1 cellular context compared by ENCODE assay signal in the genomic region with DNA sequence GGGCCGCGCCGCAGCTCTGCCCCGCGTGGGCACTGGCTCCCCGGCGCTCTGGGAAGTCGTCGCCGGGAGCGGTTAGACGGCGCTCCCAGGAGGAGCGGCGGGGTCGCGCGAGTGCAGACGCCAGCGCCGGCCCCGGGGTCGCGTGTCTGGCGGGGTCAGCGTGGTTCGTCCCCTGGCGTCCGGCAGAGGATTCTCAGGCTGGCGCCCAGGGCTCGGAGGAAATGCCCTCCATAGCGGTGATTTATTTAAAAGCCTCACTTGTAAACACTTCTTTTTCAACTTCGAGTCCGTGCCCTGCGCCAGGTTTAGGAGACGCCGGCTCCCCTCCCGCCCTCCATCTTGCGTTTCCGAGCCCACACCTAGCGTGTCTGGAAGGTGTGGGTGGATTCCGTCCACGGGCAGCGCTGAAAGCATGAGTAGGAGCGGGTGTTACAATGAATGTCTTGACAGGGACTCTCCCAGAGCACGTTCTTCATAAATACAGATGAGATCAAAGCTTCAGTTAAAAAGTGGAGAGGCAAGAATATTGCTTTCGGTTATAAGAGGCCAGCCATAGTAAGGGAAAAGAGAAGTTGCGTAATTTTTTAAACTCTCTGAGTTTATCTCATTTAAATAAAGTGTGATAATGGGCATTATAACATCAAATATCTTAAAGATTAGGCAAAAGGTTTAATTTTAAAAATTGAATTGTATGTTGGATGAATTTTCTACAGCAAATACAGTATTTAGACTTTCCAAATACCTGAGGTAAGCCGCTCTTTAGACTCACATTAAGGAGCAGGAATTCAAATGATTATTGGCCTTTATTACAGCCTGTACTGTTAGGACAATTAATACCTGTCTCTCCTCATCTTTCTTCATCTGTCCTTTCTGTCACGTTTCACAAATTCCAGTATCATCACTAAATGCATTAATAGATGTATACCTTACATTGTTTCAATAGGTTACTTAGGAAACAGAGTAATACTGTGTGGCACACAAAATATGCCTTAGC.
TF ChIP-seq lines count a peak whose summit lies in the region.

No MANE protein-coding gene starts in this region.

TF ChIP-seq in H1, 55 proteins besides CTCF, POLR2A, EP300 and RAD21:
- no peak for TF ChIP-seq TCF12 (IDR thresholded peaks at IDR 0.05; ENCODE audit: low read depth, low read length)
- TF ChIP-seq RBBP5 (IDR thresholded peaks at IDR 0.05; ENCODE audit: borderline replicate concordance, low read depth, low read length): peak; percentile 91; the same call in 1 of the 2 replicates
- TF ChIP-seq POU5F1 (IDR thresholded peaks at IDR 0.05; ENCODE audit: low read depth, low read length): no peak
- no peak for TF ChIP-seq BRCA1 (IDR thresholded peaks at IDR 0.05; ENCODE audit: low read depth, low read length)
- TF ChIP-seq HDAC2 (IDR thresholded peaks at IDR 0.05; ENCODE audit: borderline replicate concordance in 1 of 2, low read depth in 2 of 2, low read length in 2 of 2): 0 out of 4 replicates have a peak, but pooled peaks of 1 of the 2 experiments have one; percentile 32
- 0 out of 2 replicates have a peak, but pooled peaks have one; percentile 45 for TF ChIP-seq YY1 (IDR thresholded peaks at IDR 0.05; ENCODE audit: low read depth, low read length)
- TF ChIP-seq TEAD4 (IDR thresholded peaks at IDR 0.05; ENCODE audit: low read depth, low read length): no peak
- TF ChIP-seq, protein P1, sequence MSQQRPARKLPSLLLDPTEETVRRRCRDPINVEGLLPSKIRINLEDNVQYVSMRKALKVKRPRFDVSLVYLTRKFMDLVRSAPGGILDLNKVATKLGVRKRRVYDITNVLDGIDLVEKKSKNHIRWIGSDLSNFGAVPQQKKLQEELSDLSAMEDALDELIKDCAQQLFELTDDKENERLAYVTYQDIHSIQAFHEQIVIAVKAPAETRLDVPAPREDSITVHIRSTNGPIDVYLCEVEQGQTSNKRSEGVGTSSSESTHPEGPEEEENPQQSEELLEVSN (IDR thresholded peaks at IDR 0.05): no peak
- TF ChIP-seq SRF (IDR thresholded peaks at IDR 0.05; ENCODE audit: low read depth, low read length): no peak
- TF ChIP-seq, protein P2, sequence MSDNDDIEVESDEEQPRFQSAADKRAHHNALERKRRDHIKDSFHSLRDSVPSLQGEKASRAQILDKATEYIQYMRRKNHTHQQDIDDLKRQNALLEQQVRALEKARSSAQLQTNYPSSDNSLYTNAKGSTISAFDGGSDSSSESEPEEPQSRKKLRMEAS (IDR thresholded peaks at IDR 0.05): 0 out of 2 replicates have a peak, but pooled peaks have one; percentile 22
- TF ChIP-seq CEBPB (IDR thresholded peaks at IDR 0.05; ENCODE audit: low read depth, low read length): peak; percentile 87
- 0 out of 4 replicates have a peak, but pooled peaks of 1 of the 2 experiments have one; percentile 8 for TF ChIP-seq SIN3A (conservative IDR thresholded peaks at IDR 0.05 in 1 of 2, IDR thresholded peaks at IDR 0.05 in 1 of 2; ENCODE audit: low read depth in 1 of 2, low read length in 2 of 2)
- no peak for TF ChIP-seq GABPA (IDR thresholded peaks at IDR 0.05; ENCODE audit: borderline replicate concordance, insufficient read depth, low read length)
- TF ChIP-seq KDM4A (IDR thresholded peaks at IDR 0.05; ENCODE audit: low read depth, low read length, severe bottlenecking): peak; percentile 55
- peak; percentile 96 for TF ChIP-seq ASH2L (IDR thresholded peaks at IDR 0.05; ENCODE audit: low read length)
- TF ChIP-seq, protein P3, sequence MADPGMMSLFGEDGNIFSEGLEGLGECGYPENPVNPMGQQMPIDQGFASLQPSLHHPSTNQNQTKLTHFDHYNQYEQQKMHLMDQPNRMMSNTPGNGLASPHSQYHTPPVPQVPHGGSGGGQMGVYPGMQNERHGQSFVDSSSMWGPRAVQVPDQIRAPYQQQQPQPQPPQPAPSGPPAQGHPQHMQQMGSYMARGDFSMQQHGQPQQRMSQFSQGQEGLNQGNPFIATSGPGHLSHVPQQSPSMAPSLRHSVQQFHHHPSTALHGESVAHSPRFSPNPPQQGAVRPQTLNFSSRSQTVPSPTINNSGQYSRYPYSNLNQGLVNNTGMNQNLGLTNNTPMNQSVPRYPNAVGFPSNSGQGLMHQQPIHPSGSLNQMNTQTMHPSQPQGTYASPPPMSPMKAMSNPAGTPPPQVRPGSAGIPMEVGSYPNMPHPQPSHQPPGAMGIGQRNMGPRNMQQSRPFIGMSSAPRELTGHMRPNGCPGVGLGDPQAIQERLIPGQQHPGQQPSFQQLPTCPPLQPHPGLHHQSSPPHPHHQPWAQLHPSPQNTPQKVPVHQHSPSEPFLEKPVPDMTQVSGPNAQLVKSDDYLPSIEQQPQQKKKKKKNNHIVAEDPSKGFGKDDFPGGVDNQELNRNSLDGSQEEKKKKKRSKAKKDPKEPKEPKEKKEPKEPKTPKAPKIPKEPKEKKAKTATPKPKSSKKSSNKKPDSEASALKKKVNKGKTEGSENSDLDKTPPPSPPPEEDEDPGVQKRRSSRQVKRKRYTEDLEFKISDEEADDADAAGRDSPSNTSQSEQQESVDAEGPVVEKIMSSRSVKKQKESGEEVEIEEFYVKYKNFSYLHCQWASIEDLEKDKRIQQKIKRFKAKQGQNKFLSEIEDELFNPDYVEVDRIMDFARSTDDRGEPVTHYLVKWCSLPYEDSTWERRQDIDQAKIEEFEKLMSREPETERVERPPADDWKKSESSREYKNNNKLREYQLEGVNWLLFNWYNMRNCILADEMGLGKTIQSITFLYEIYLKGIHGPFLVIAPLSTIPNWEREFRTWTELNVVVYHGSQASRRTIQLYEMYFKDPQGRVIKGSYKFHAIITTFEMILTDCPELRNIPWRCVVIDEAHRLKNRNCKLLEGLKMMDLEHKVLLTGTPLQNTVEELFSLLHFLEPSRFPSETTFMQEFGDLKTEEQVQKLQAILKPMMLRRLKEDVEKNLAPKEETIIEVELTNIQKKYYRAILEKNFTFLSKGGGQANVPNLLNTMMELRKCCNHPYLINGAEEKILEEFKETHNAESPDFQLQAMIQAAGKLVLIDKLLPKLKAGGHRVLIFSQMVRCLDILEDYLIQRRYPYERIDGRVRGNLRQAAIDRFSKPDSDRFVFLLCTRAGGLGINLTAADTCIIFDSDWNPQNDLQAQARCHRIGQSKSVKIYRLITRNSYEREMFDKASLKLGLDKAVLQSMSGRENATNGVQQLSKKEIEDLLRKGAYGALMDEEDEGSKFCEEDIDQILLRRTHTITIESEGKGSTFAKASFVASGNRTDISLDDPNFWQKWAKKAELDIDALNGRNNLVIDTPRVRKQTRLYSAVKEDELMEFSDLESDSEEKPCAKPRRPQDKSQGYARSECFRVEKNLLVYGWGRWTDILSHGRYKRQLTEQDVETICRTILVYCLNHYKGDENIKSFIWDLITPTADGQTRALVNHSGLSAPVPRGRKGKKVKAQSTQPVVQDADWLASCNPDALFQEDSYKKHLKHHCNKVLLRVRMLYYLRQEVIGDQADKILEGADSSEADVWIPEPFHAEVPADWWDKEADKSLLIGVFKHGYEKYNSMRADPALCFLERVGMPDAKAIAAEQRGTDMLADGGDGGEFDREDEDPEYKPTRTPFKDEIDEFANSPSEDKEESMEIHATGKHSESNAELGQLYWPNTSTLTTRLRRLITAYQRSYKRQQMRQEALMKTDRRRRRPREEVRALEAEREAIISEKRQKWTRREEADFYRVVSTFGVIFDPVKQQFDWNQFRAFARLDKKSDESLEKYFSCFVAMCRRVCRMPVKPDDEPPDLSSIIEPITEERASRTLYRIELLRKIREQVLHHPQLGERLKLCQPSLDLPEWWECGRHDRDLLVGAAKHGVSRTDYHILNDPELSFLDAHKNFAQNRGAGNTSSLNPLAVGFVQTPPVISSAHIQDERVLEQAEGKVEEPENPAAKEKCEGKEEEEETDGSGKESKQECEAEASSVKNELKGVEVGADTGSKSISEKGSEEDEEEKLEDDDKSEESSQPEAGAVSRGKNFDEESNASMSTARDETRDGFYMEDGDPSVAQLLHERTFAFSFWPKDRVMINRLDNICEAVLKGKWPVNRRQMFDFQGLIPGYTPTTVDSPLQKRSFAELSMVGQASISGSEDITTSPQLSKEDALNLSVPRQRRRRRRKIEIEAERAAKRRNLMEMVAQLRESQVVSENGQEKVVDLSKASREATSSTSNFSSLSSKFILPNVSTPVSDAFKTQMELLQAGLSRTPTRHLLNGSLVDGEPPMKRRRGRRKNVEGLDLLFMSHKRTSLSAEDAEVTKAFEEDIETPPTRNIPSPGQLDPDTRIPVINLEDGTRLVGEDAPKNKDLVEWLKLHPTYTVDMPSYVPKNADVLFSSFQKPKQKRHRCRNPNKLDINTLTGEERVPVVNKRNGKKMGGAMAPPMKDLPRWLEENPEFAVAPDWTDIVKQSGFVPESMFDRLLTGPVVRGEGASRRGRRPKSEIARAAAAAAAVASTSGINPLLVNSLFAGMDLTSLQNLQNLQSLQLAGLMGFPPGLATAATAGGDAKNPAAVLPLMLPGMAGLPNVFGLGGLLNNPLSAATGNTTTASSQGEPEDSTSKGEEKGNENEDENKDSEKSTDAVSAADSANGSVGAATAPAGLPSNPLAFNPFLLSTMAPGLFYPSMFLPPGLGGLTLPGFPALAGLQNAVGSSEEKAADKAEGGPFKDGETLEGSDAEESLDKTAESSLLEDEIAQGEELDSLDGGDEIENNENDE (IDR thresholded peaks at IDR 0.05; ENCODE audit: insufficient replicate concordance, low read length): no peak
